In the genomic region with DNA sequence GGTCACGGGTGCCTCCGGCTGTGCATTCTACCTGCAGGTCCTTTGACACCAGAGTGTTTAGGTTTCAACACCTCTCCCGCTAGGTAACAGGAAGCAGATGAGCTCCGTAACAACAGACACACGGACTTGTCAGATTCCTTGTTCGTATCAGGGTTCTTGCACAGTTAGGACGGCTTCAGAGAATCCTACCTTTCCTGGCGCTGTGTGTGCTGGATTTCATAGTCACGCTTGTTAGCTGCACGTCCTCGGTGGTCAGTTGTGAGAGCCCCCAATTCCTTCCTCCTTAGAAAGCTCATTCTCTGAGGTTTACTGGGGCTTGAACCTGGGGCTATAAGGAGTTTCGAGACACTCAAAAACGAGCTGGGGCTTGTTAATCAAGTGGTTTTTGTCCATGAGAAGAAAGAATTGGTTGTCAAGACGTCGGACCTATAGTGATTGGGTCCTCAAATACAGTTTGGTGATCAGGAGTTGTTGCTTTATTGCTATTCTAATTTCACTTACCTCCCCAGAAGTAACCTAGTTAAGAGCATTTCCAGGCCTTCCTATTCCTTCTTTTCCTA, we compare ENCODE assay signal across 8 cellular contexts. TPM values are rescaled to one million over a fixed set of nuclear protein-coding genes. Genes with fewer than 3 reads are reported as not detected.
DNase-seq lines count a peak whose midpoint lies in the region; ATAC-seq and TF ChIP-seq lines count a peak whose summit lies in the region.

No MANE protein-coding gene starts in this region.

- H3K36me3 ChIP-seq in esophagus (ENCODE audit: control insufficient read depth in 2 of 2, insufficient read depth in 2 of 2, low read length in 1 of 2), result peaks cover 0 to 4% of the 10 kb centered on the region in 2 donors
- no peaks in the 10 kb centered on the region for H3K36me3 ChIP-seq in parathyroid adenoma (ENCODE audit: control insufficient read depth, insufficient read depth, low read length)

- H3K4me1 ChIP-seq in esophagus (ENCODE audit: control insufficient read depth in 2 of 2, insufficient read depth in 2 of 2, low read length in 1 of 2), result peaks cover 2 to 8% of the 10 kb centered on the region in 2 donors
- H3K4me1 ChIP-seq in parathyroid adenoma, result no peaks in the 10 kb centered on the region

- TF ChIP-seq CTCF in parathyroid adenoma (IDR thresholded peaks at IDR 0.05), result no peak

- H3K4me3 ChIP-seq in esophagus (ENCODE audit: low read depth in 1 of 2, low read length in 2 of 2) (peak overlapping the region; percentile 65 to 77), parathyroid adenoma (ENCODE audit: low read depth, low read length) (peak overlapping the region; percentile 71)

- H3K36me3 Mint-ChIP-seq in activated T-cell treated with anti-CD3 and anti-CD28 coated beads, Interleukin-2, amount 50 U/mL, for 4 hours (ENCODE audit: insufficient read depth), result peaks cover 25% of the 10 kb centered on the region

- no peak for DNase-seq in activated T-cell treated with anti-CD3 and anti-CD28 coated beads, Interleukin-2, amount 50 U/mL, for 4 hours
- DNase-seq in activated T-cell treated with anti-CD3 and anti-CD28 coated beads, Interleukin-2, amount 50 U/mL, for 1 hour, result no peak
- peak; percentile 88 for DNase-seq in RPMI8226
- DNase-seq in ACHN, result no peak
- no peak for DNase-seq in CD1c-positive myeloid dendritic cell (ENCODE audit: extremely low spot score)

- H3K27ac ChIP-seq in esophagus (ENCODE audit: low read depth in 2 of 2, low read length in 1 of 2) (peak overlapping the region; percentile 99), parathyroid adenoma (peak overlapping the region; percentile 74)

- H3K27me3 Mint-ChIP-seq in activated T-cell treated with anti-CD3 and anti-CD28 coated beads, Interleukin-2, amount 50 U/mL, for 4 hours (ENCODE audit: low read depth), result no peaks in the 10 kb centered on the region

- peak overlapping the region; percentile 62 for H3K4me2 ChIP-seq in parathyroid adenoma (ENCODE audit: low read length)

- 3 to 4% methylated on average over 15 of the region's 15 CpGs for WGBS in esophagus, 2 donors

- no peak for ATAC-seq in activated T-cell treated with anti-CD3 and anti-CD28 coated beads, Interleukin-2, amount 50 U/mL, for 4 hours
- no peak for ATAC-seq in HG02884 (IDR thresholded peaks at IDR 0.05; ENCODE audit: unreplicated experiment)

- in situ Hi-C loops in ACHN (cut with HindIII; ENCODE audit: low pct_ligation_motif_present, low pct_unique_long_range_greater_than_20kb, low sequenced_read_pairs), result no loop called here

- no peak overlapping the region for H3K9ac ChIP-seq in parathyroid adenoma

- H3K27me3 ChIP-seq in esophagus (ENCODE audit: control insufficient read depth in 1 of 2, insufficient read depth in 2 of 2, low read length in 2 of 2) (no peaks in the 10 kb centered on the region), parathyroid adenoma (ENCODE audit: control insufficient read depth, insufficient read depth, low read length) (no peaks in the 10 kb centered on the region)

- H2AFZ ChIP-seq in parathyroid adenoma, result peak overlapping the region; percentile 93

- H3K4me3 Mint-ChIP-seq in activated T-cell treated with anti-CD3 and anti-CD28 coated beads, Interleukin-2, amount 50 U/mL, for 4 hours, result peak overlapping the region; percentile 96

- no peaks in the 10 kb centered on the region for H3K9me3 Mint-ChIP-seq in activated T-cell treated with anti-CD3 and anti-CD28 coated beads, Interleukin-2, amount 50 U/mL, for 4 hours

- no peaks in the 10 kb centered on the region for H3K79me2 ChIP-seq in parathyroid adenoma

- H3K9me3 ChIP-seq in esophagus (ENCODE audit: control insufficient read depth in 2 of 2, insufficient read depth in 1 of 2, low read depth in 1 of 2, low read length in 1 of 2) (no peaks in the 10 kb centered on the region), parathyroid adenoma (ENCODE audit: control insufficient read depth, low read length) (no peaks in the 10 kb centered on the region)

- H3K4me1 Mint-ChIP-seq in activated T-cell treated with anti-CD3 and anti-CD28 coated beads, Interleukin-2, amount 50 U/mL, for 4 hours (ENCODE audit: low read depth), result peaks cover 42% of the 10 kb centered on the region

RNA-seq across cellular contexts. Expression of a gene that starts 0.7 kb away (rescaled TPM):
- 10 to 100 TPM; 76.4 to 95.0 (median 90.2) TPM for total RNA-seq in activated T-cell treated with anti-CD3 and anti-CD28 coated beads, Interleukin-2, amount 50 U/mL, for 4 hours
- 10 to 100 TPM; 41.9 to 54.3 TPM for polyA plus RNA-seq in esophagus

RNA-seq across cellular contexts. Expression of a gene that starts 29.2 kb away (rescaled TPM):
- total RNA-seq in activated T-cell treated with anti-CD3 and anti-CD28 coated beads, Interleukin-2, amount 50 U/mL, for 4 hours, result 10 to 100 TPM in 1 of 3 donors, 1 to 10 TPM in 2; 5.3 to 15.2 (median 5.8) TPM
- 10 to 100 TPM; 54.7 to 55.6 TPM for polyA plus RNA-seq in esophagus

RNA-seq across cellular contexts. Expression of a gene that starts 33.2 kb away (rescaled TPM):
- total RNA-seq in activated T-cell treated with anti-CD3 and anti-CD28 coated beads, Interleukin-2, amount 50 U/mL, for 4 hours, result 10 to 100 TPM; 23.5 to 29.3 (median 28.7) TPM
- polyA plus RNA-seq in esophagus, result 10 to 100 TPM; 10.7 to 14.4 TPM

RNA-seq across cellular contexts. Expression of a gene that starts 38.8 kb away (rescaled TPM):
- total RNA-seq in activated T-cell treated with anti-CD3 and anti-CD28 coated beads, Interleukin-2, amount 50 U/mL, for 4 hours, result 100 to 1,000 TPM in 2 of 3 donors, 10 to 100 TPM in 1; 98.5 to 110 (median 104) TPM
- 10 to 100 TPM; 47.7 to 49.6 TPM for polyA plus RNA-seq in esophagus

RNA-seq across cellular contexts. Expression of a gene that starts 42.4 kb away (rescaled TPM):
- total RNA-seq in activated T-cell treated with anti-CD3 and anti-CD28 coated beads, Interleukin-2, amount 50 U/mL, for 4 hours, result 10 to 100 TPM in 2 of 3 donors, 1 to 10 TPM in 1; 8.5 to 10.3 (median 10.0) TPM
- 10 to 100 TPM; 10.9 to 12.0 TPM for polyA plus RNA-seq in esophagus
